In genomic region chr7:141660259-141660658, GRCh38 we compare ENCODE assay signal across 1 cellular context.
TF ChIP-seq lines count a peak whose summit lies in the region.

No MANE protein-coding gene starts in this region.

TF ChIP-seq in IMR-90, 13 proteins besides CTCF, POLR2A, EP300 and RAD21 (continued from another document):
- TF ChIP-seq MXI1 (IDR thresholded peaks at IDR 0.05; ENCODE audit: borderline replicate concordance, low read depth, low read length) (no peak), RCOR1 (IDR thresholded peaks at IDR 0.05; ENCODE audit: insufficient replicate concordance, low read length) (no peak), RFX5 (IDR thresholded peaks at IDR 0.05; ENCODE audit: low read depth, low read length) (no peak), FOS (IDR thresholded peaks at IDR 0.05; ENCODE audit: low read depth, low read length) (no peak), SMC3 (IDR thresholded peaks at IDR 0.05; ENCODE audit: low read depth, low read length) (no peak), MAFK (IDR thresholded peaks at IDR 0.05; ENCODE audit: low read depth, low read length) (no peak)
